ENCODE assay signal across 1 cellular context in the genomic region with DNA sequence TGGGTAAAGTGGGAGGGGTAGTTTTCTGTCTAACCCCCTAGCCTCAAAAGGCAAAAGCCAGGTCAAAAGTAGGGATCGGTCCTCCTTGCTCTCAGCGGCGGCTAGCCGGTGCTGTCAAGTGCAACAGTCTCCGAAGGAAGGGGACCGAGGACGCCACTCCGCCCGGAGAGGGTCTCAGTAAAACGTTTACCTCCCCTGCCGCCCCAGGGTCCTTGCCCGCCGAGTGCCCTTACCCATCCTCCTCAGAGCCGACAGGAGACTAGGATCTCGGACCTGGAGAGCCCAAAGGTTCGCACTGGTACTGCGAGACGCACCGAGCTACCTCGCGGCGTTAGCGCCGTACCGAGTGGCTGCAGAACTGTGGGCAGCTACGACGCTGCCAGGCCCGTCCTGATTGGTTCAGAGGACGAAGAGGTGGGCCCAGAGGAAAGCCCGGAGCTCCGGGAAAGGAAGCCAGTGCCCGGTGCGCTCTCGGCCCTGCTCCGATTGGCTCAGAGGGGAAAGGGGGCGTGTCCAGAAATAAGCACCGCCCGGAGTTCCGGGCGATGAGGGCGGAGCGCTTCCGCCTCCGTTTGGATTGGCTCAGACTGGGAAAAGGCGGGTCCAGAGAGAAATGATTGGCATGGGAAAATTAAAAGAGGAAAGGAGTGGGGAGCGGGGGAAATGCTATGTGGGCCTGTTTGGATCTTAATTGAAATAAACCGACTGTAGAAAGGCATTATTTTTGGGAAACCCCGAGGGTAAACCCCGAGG.
A peak's percentile ranks its signal among the peaks of the same experiment; 100 is the strongest.
TF ChIP-seq lines count a peak whose summit lies in the region.

A gene with protein sequence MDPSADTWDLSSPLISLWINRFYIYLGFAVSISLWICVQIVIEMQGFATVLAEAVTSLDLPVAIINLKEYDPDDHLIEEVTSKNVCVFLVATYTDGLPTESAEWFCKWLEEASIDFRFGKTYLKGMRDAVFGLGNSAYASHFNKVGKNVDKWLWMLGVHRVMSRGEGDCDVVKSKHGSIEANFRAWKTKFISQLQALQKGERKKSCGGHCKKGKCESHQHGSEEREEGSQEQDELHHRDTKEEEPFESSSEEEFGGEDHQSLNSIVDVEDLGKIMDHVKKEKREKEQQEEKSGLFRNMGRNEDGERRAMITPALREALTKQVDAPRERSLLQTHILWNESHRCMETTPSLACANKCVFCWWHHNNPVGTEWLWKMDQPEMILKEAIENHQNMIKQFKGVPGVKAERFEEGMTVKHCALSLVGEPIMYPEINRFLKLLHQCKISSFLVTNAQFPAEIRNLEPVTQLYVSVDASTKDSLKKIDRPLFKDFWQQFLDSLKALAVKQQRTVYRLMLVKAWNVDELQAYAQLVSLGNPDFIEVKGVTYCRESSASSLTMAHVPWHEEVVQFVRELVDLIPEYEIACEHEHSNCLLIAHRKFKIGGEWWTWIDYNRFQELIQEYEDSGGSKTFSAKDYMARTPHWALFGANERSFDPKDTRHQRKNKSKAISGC (minus strand): TSS at position 362 of the 753 bp plus-strand sequence. CDS start 125 bp downstream, at position 237.

TF ChIP-seq in HepG2, 621 proteins besides CTCF, POLR2A, EP300 and RAD21 (continued from another document):
- TF ChIP-seq, protein P1, sequence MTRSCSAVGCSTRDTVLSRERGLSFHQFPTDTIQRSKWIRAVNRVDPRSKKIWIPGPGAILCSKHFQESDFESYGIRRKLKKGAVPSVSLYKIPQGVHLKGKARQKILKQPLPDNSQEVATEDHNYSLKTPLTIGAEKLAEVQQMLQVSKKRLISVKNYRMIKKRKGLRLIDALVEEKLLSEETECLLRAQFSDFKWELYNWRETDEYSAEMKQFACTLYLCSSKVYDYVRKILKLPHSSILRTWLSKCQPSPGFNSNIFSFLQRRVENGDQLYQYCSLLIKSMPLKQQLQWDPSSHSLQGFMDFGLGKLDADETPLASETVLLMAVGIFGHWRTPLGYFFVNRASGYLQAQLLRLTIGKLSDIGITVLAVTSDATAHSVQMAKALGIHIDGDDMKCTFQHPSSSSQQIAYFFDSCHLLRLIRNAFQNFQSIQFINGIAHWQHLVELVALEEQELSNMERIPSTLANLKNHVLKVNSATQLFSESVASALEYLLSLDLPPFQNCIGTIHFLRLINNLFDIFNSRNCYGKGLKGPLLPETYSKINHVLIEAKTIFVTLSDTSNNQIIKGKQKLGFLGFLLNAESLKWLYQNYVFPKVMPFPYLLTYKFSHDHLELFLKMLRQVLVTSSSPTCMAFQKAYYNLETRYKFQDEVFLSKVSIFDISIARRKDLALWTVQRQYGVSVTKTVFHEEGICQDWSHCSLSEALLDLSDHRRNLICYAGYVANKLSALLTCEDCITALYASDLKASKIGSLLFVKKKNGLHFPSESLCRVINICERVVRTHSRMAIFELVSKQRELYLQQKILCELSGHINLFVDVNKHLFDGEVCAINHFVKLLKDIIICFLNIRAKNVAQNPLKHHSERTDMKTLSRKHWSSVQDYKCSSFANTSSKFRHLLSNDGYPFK (CRISPR knock-in tag; IDR thresholded peaks at IDR 0.05; ENCODE audit: borderline replicate concordance), result peak; percentile 48; the same call in 1 of the 2 replicates
- peak; percentile 78 for TF ChIP-seq POLR2AphosphoS5 (IDR thresholded peaks at IDR 0.05; ENCODE audit: low read depth, low read length)
